Comparison of ENCODE assay signal across 8 cellular contexts in genomic region chr10:73495884-73496674, GRCh38. TPM values are rescaled to one million over a fixed set of nuclear protein-coding genes. Genes with fewer than 3 reads are reported as not detected.
DNase-seq lines count a peak whose midpoint lies in the region; ATAC-seq lines count a peak whose summit lies in the region.

Gene PPP3CB, minus strand, starts transcription at chr10:73496024. Its CDS starts 135 bp downstream, at chr10:73495889.

- H3K4me1 Mint-ChIP-seq in activated CD4-positive, alpha-beta T cell treated with anti-CD3 and anti-CD28 coated beads, Interleukin-2, amount 10 ng/mL, durations not matched to agents 24 days and 14 days: peaks cover 38% of the 10 kb centered on the region

- H3K36me3 Mint-ChIP-seq in activated CD4-positive, alpha-beta T cell treated with anti-CD3 and anti-CD28 coated beads, Interleukin-2, amount 10 ng/mL, durations not matched to agents 24 days and 14 days (ENCODE audit: low read depth): peaks cover 20% of the 10 kb centered on the region

- H3K27ac Mint-ChIP-seq in activated CD4-positive, alpha-beta T cell treated with anti-CD3 and anti-CD28 coated beads, Interleukin-2, amount 10 ng/mL, durations not matched to agents 24 days and 14 days: peak within 1 kb of the TSS; percentile 99

- DNase-seq in AG20443 (ENCODE audit: low spot score): peak; percentile 97
- DNase-seq in GM19240 (ENCODE audit: insufficient read length, low spot score): peak; percentile 67
- peak; percentile 44 for DNase-seq in NCI-H524 treated with DMSO at 0.1 percent for 48 hours (lab: John Stamatoyannopoulos, UW)
- peak; percentile 93 for DNase-seq in activated CD4-positive, alpha-beta T cell treated with anti-CD3 and anti-CD28 coated beads, Interleukin-2, amount 10 ng/mL, durations not matched to agents 24 days and 14 days
- DNase-seq in dedifferentiated amniotic fluid mesenchymal stem cell (ENCODE audit: extremely low spot score): peak; percentile 97
- peak; percentile 91 for DNase-seq in left lobe of liver (ENCODE audit: low spot score)
- peak; percentile 90 to 91 for DNase-seq in stimulated activated CD4-positive, alpha-beta T cell treated with anti-CD3 and anti-CD28 coated beads, Interleukin-2, amount 100 ng/mL, for 24 hours

- ATAC-seq in HG03457 (IDR thresholded peaks at IDR 0.05; ENCODE audit: unreplicated experiment): peak; percentile 40
- ATAC-seq in left lobe of liver: peak; percentile 85

- H3K27me3 Mint-ChIP-seq in activated CD4-positive, alpha-beta T cell treated with anti-CD3 and anti-CD28 coated beads, Interleukin-2, amount 10 ng/mL, durations not matched to agents 24 days and 14 days: no peaks in the 10 kb centered on the region

- intact Hi-C loops in activated CD4-positive, alpha-beta T cell treated with anti-CD3 and anti-CD28 coated beads, Interleukin-2, amount 10 ng/mL, durations not matched to agents 24 days and 14 days (cut with micrococcal nuclease): loop anchor here (1.0 kb wide), 8 partner anchors 16 to 286 kb away; partner anchors contain the start of genes ANXA7, CFAP70, CHCHD1 and DNAJC9

- no peaks in the 10 kb centered on the region for H3K9me3 Mint-ChIP-seq in activated CD4-positive, alpha-beta T cell treated with anti-CD3 and anti-CD28 coated beads, Interleukin-2, amount 10 ng/mL, durations not matched to agents 24 days and 14 days

- peak within 1 kb of the TSS; percentile 99 for H3K4me3 Mint-ChIP-seq in activated CD4-positive, alpha-beta T cell treated with anti-CD3 and anti-CD28 coated beads, Interleukin-2, amount 10 ng/mL, durations not matched to agents 24 days and 14 days

RNA-seq across cellular contexts. Expression of gene PPP3CB, which starts in this region (rescaled TPM):
- 42.5 and 43.6 TPM in 2 replicates for total RNA-seq in activated CD4-positive, alpha-beta T cell treated with anti-CD3 and anti-CD28 coated beads, Interleukin-2, amount 10 ng/mL, durations not matched to agents 24 days and 14 days
- 10.7 TPM for total RNA-seq in left lobe of liver

Comparison
In these comparisons a context has a peak if more than half of its experiments do, and no peak if none do; other contexts are left out.
1. Peak in every context shown above with its lines: DNase-seq and ATAC-seq.
2. DNase-seq: peak in every context shown above with its lines; median percentile 97 in AG20443; 97 in dedifferentiated amniotic fluid mesenchymal stem cell; 93 in activated CD4-positive, alpha-beta T cell treated with anti-CD3 and anti-CD28 coated beads, Interleukin-2, amount 10 ng/mL, durations not matched to agents 24 days and 14 days; 91 in left lobe of liver; 90 in stimulated activated CD4-positive, alpha-beta T cell treated with anti-CD3 and anti-CD28 coated beads, Interleukin-2, amount 100 ng/mL, for 24 hours; 67 in GM19240; 44 in NCI-H524 treated with DMSO at 0.1 percent for 48 hours.